Comparison of ENCODE assay signal across 18 cellular contexts in the genomic region with DNA sequence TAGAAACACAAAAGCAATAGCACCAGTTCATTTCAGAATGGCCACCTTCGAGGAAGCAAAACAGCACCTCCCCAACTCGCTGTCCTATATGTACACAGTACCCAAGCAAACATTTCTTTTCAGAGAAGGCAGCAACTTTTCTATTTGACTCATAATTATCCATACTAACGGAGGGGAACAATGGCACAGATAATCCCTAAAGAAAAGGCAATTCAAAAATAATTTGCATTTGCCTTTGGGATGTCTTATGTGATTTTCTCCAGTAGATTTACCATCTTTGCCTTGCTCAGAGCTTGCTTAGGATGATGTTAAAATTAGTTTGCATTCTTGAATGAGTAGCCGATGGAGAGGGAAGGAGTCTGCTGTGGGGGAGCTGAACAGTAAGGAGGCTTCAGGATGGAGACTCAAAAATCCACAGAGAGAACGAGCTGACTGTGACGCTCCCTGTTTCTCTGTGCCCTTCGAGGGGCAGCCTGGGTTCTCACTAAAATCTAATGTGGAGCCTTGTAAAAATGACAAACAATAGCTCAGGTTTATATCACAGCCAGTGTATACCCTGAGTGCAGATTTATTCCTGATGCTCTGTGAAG.
DNase-seq lines count a peak whose midpoint lies in the region; FAIRE-seq and TF ChIP-seq lines count a peak whose summit lies in the region.
"Had no signal": no experiment of that assay in that cellular context is flagged by ENCODE, and none has a peak within 500 bp of the region (broad histone marks: within the 10 kb centered on the region; RNA-seq: fewer than 3 reads in every experiment).

No MANE protein-coding gene starts in this region.

- peaks cover 7% of the 10 kb centered on the region for H3K27me3 Mint-ChIP-seq in brain

- H3K9me2 ChIP-seq in neural cell (ENCODE audit: insufficient read depth, low read length), result no peaks in the 10 kb centered on the region

- peaks cover 0 to 9% (median 8%) of the 10 kb centered on the region in 5 experiments for H3K9me3 Mint-ChIP-seq in brain

- H3K4me3 ChIP-seq in neural cell (ENCODE audit: low read length), result peak overlapping the region; percentile 40

- H3K4me1 Mint-ChIP-seq in brain, result peaks cover 54% of the 10 kb centered on the region

- H3K27ac ChIP-seq in neural cell (ENCODE audit: low read length), result no peak overlapping the region

- peak overlapping the region; percentile 20 to 88 (median 71) for H3K27ac Mint-ChIP-seq in brain
- H3K27ac Mint-ChIP-seq: B cell, IgD-negative memory B cell had no signal

- no peak overlapping the region for H3K4me2 ChIP-seq in neural cell (ENCODE audit: low read length)

- no peak for FAIRE-seq in GM19239 (lab: Jason Lieb, UNC)
- FAIRE-seq: D721Med had no signal

- no peak for TF ChIP-seq RAD21 in neural cell (conservative IDR thresholded peaks at IDR 0.05)

- H3K79me2 ChIP-seq in neural cell (replicated peaks; ENCODE audit: insufficient read depth, low read length), result no peaks in the 10 kb centered on the region

- no peak overlapping the region for H2AFZ ChIP-seq in neural cell (ENCODE audit: low read depth, low read length)

- peaks cover 26% of the 10 kb centered on the region for H3K36me3 Mint-ChIP-seq in brain
- H3K36me3 Mint-ChIP-seq: CD14-positive monocyte had no signal

- DNase-seq in NCI-H748 (lab: John Stamatoyannopoulos, UW; ENCODE audit: unreplicated experiment), result peak; percentile 33
- no peak for DNase-seq in NCI-H748 treated with DMSO at 0.1 percent for 48 hours (lab: John Stamatoyannopoulos, UW)
- DNase-seq in OCI-M1 (lab: John Stamatoyannopoulos, UW), result no peak
- no peak for DNase-seq in activated CD4-positive, alpha-beta T cell treated with anti-CD3 and anti-CD28 coated beads, Interleukin-2, amount 50 U/mL, for 1 hour
- no peak for DNase-seq in GM19239 (ENCODE audit: insufficient read length, low spot score)
- DNase-seq: DMS79, H9, NCI-H1105, NCI-H1694, NCI-H2081, NCI-H2171, NCI-H526 treated with DMSO at 0.1 percent for 48 hours had no signal

- no peaks in the 10 kb centered on the region for H4K20me1 ChIP-seq in neural cell (ENCODE audit: insufficient read depth)

- peak overlapping the region; percentile 24 for H3K9ac ChIP-seq in neural cell (ENCODE audit: low read length)

- H3K4me3 Mint-ChIP-seq in brain, result peak overlapping the region in 4 of 5 experiments; percentile 34 to 52 (median 38)
- H3K4me3 Mint-ChIP-seq: B cell, CD14-positive monocyte, IgD-negative memory B cell had no signal

- H3K36me3 ChIP-seq in neural cell (ENCODE audit: insufficient read depth, low read length), result no peaks in the 10 kb centered on the region

- TF ChIP-seq EP300 in neural cell (conservative IDR thresholded peaks at IDR 0.05; ENCODE audit: poor library complexity, severe bottlenecking), result no peak

- no peaks in the 10 kb centered on the region for H3K27me3 ChIP-seq in neural cell (ENCODE audit: insufficient read depth, low read depth, low read length)

- no peaks in the 10 kb centered on the region for H3K9me3 ChIP-seq in neural cell (ENCODE audit: low read length)

- no peaks in the 10 kb centered on the region for H3F3A ChIP-seq in neural cell (ENCODE audit: insufficient read depth, low read length, poor library complexity, severe bottlenecking)

- no peak for TF ChIP-seq CTCF in brain (conservative IDR thresholded peaks at IDR 0.05)
- no peak for TF ChIP-seq CTCF in neural cell (IDR thresholded peaks at IDR 0.05; ENCODE audit: poor library complexity, severe bottlenecking)

TF ChIP-seq in neural cell, 6 proteins besides CTCF, POLR2A, EP300 and RAD21:
- TF ChIP-seq, protein P1, sequence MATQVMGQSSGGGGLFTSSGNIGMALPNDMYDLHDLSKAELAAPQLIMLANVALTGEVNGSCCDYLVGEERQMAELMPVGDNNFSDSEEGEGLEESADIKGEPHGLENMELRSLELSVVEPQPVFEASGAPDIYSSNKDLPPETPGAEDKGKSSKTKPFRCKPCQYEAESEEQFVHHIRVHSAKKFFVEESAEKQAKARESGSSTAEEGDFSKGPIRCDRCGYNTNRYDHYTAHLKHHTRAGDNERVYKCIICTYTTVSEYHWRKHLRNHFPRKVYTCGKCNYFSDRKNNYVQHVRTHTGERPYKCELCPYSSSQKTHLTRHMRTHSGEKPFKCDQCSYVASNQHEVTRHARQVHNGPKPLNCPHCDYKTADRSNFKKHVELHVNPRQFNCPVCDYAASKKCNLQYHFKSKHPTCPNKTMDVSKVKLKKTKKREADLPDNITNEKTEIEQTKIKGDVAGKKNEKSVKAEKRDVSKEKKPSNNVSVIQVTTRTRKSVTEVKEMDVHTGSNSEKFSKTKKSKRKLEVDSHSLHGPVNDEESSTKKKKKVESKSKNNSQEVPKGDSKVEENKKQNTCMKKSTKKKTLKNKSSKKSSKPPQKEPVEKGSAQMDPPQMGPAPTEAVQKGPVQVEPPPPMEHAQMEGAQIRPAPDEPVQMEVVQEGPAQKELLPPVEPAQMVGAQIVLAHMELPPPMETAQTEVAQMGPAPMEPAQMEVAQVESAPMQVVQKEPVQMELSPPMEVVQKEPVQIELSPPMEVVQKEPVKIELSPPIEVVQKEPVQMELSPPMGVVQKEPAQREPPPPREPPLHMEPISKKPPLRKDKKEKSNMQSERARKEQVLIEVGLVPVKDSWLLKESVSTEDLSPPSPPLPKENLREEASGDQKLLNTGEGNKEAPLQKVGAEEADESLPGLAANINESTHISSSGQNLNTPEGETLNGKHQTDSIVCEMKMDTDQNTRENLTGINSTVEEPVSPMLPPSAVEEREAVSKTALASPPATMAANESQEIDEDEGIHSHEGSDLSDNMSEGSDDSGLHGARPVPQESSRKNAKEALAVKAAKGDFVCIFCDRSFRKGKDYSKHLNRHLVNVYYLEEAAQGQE (IDR thresholded peaks at IDR 0.05; ENCODE audit: borderline replicate concordance), result no peak
